17 cellular contexts compared by ENCODE assay signal in genomic region chr4:185914583-185915199, GRCh38.
DNase-seq lines count a peak whose midpoint lies in the region; ATAC-seq, FAIRE-seq and TF ChIP-seq lines count a peak whose summit lies in the region.
"Had no signal": no experiment of that assay in that cellular context is flagged by ENCODE, and none has a peak within 500 bp of the region (broad histone marks: within the 10 kb centered on the region; RNA-seq: fewer than 3 reads in every experiment).

No MANE protein-coding gene starts in this region.

- H3K79me2 ChIP-seq in GM23338 (replicated peaks; ENCODE audit: insufficient read depth) (no peaks in the 10 kb centered on the region), smooth muscle cell (ENCODE audit: low read depth) (no peaks in the 10 kb centered on the region)

- H3K27ac ChIP-seq in GM23338 (ENCODE audit: low read depth) (no peak overlapping the region), smooth muscle cell (ENCODE audit: low read depth) (peak overlapping the region; percentile 80)
- H3K27ac ChIP-seq: dorsolateral prefrontal cortex, neutrophil had no signal

- DNase-seq in GM23338 (ENCODE audit: low spot score), result no peak
- DNase-seq in foreskin melanocyte, result peak; percentile 55
- no peak for DNase-seq in smooth muscle cell (lab: John Stamatoyannopoulos, UW; ENCODE audit: unreplicated experiment)
- DNase-seq in NCI-H2081 (lab: John Stamatoyannopoulos, UW), result no peak
- no peak for DNase-seq in NCI-H1436 treated with DMSO at 0.1 percent for 48 hours (lab: John Stamatoyannopoulos, UW)
- DNase-seq: activated CD4-positive, alpha-beta T cell treated with anti-CD3 and anti-CD28 coated beads, Interleukin-2, amount 50 U/mL, for 4 hours; amniotic stem cell; C1 segment of cervical spinal cord; DMS79 treated with DMSO at 0.1 percent for 48 hours; dorsolateral prefrontal cortex; NCI-H2171; stimulated activated naive CD8-positive, alpha-beta T cell treated with anti-CD3 and anti-CD28 coated beads, Interleukin-15, amount 100 ng/mL, for 72 hours had no signal

- peaks cover 10% of the 10 kb centered on the region for H3K4me1 ChIP-seq in GM23338 (ENCODE audit: insufficient read depth)
- H3K4me1 ChIP-seq in smooth muscle cell (ENCODE audit: low read depth), result peaks cover 4% of the 10 kb centered on the region

- H3K4me2 ChIP-seq in GM23338 (no peak overlapping the region), smooth muscle cell (peak overlapping the region; percentile 19)

- TF ChIP-seq POLR2A in GM18505 (IDR thresholded peaks at IDR 0.05; ENCODE audit: borderline replicate concordance, extremely low read depth, insufficient read depth, insufficient read length), result no peak

- peaks cover 32% of the 10 kb centered on the region for H3K4me1 Mint-ChIP-seq in GM23338
- H3K4me1 Mint-ChIP-seq: stimulated activated naive CD8-positive, alpha-beta T cell treated with anti-CD3 and anti-CD28 coated beads, Interleukin-15, amount 100 ng/mL, for 72 hours had no signal

- 12% methylated on average over 11 of the region's 11 CpGs for WGBS in smooth muscle cell (ENCODE audit: low lambda C conversion rate)

- H3K36me3 ChIP-seq in GM23338 (ENCODE audit: insufficient read depth), result no peaks in the 10 kb centered on the region
- no peaks in the 10 kb centered on the region for H3K36me3 ChIP-seq in smooth muscle cell (ENCODE audit: low read depth)
- H3K36me3 ChIP-seq: neutrophil had no signal

- no peak overlapping the region for H3K27ac Mint-ChIP-seq in GM23338
- H3K27ac Mint-ChIP-seq: stimulated activated naive CD8-positive, alpha-beta T cell treated with anti-CD3 and anti-CD28 coated beads, Interleukin-15, amount 100 ng/mL, for 72 hours had no signal

- H3K36me3 Mint-ChIP-seq in GM23338 (ENCODE audit: low read depth), result no peaks in the 10 kb centered on the region

- H4K20me1 ChIP-seq in GM23338 (replicated peaks; ENCODE audit: insufficient read depth) (no peaks in the 10 kb centered on the region), smooth muscle cell (ENCODE audit: low read depth) (no peaks in the 10 kb centered on the region)

- FAIRE-seq in TTC549 (lab: Jason Lieb, UNC), result peak; percentile 99

- H3K4me3 Mint-ChIP-seq in GM23338, result no peak overlapping the region
- H3K4me3 Mint-ChIP-seq: stimulated activated naive CD8-positive, alpha-beta T cell treated with anti-CD3 and anti-CD28 coated beads, Interleukin-15, amount 100 ng/mL, for 72 hours had no signal

- no peak for ATAC-seq in GM23338
- ATAC-seq in HG02588 (IDR thresholded peaks at IDR 0.05; ENCODE audit: unreplicated experiment), result no peak
- ATAC-seq in GM18505 (IDR thresholded peaks at IDR 0.05; ENCODE audit: unreplicated experiment), result no peak
- ATAC-seq: Right ventricle myocardium inferior; stimulated activated naive CD8-positive, alpha-beta T cell treated with anti-CD3 and anti-CD28 coated beads, Interleukin-15, amount 100 ng/mL, for 72 hours had no signal

- H3K27me3 ChIP-seq in GM23338 (ENCODE audit: insufficient read depth) (no peaks in the 10 kb centered on the region), smooth muscle cell (ENCODE audit: low read depth) (peaks cover 9% of the 10 kb centered on the region)
- H3K27me3 ChIP-seq: dorsolateral prefrontal cortex, neutrophil had no signal

- H3K9me3 Mint-ChIP-seq in GM23338, result no peaks in the 10 kb centered on the region; the same call in 2 of the 3 replicates

- H3F3A ChIP-seq in GM23338 (replicated peaks; ENCODE audit: low read depth) (no peaks in the 10 kb centered on the region), smooth muscle cell (ENCODE audit: low read depth) (peaks cover 7% of the 10 kb centered on the region)

- no peaks in the 10 kb centered on the region for H3K27me3 Mint-ChIP-seq in GM23338 (ENCODE audit: insufficient read depth, low read depth, poor library complexity)
- H3K27me3 Mint-ChIP-seq: stimulated activated naive CD8-positive, alpha-beta T cell treated with anti-CD3 and anti-CD28 coated beads, Interleukin-15, amount 100 ng/mL, for 72 hours had no signal

- H3K9ac ChIP-seq in smooth muscle cell (ENCODE audit: low read depth), result peak overlapping the region; percentile 65

- H2AFZ ChIP-seq in GM23338 (peak overlapping the region; percentile 77), smooth muscle cell (ENCODE audit: low read depth) (no peak overlapping the region)

- peaks cover 3% of the 10 kb centered on the region; the same call in 1 of the 2 replicates for H3K9me2 ChIP-seq in GM23338 (ENCODE audit: insufficient read depth)

- TF ChIP-seq CTCF in GM23338 (conservative IDR thresholded peaks at IDR 0.05; ENCODE audit: low read depth in 2 of 2) (no peak), smooth muscle cell (IDR thresholded peaks at IDR 0.05; ENCODE audit: borderline replicate concordance, insufficient read depth, poor library complexity, severe bottlenecking) (no peak)

- H3K9me3 ChIP-seq in smooth muscle cell (replicated peaks; ENCODE audit: low read depth), result no peaks in the 10 kb centered on the region
- H3K9me3 ChIP-seq: neutrophil had no signal

- H3K4me3 ChIP-seq in GM23338 (no peak overlapping the region), smooth muscle cell (no peak overlapping the region)
- H3K4me3 ChIP-seq: dorsolateral prefrontal cortex had no signal

TF ChIP-seq in GM23338, 12 proteins besides CTCF, POLR2A, EP300 and RAD21 (continues in another document):
- no peak for TF ChIP-seq ZNF331 (CRISPR knock-in tag; IDR thresholded peaks at IDR 0.05; ENCODE audit: low read depth)
- TF ChIP-seq, protein P1, sequence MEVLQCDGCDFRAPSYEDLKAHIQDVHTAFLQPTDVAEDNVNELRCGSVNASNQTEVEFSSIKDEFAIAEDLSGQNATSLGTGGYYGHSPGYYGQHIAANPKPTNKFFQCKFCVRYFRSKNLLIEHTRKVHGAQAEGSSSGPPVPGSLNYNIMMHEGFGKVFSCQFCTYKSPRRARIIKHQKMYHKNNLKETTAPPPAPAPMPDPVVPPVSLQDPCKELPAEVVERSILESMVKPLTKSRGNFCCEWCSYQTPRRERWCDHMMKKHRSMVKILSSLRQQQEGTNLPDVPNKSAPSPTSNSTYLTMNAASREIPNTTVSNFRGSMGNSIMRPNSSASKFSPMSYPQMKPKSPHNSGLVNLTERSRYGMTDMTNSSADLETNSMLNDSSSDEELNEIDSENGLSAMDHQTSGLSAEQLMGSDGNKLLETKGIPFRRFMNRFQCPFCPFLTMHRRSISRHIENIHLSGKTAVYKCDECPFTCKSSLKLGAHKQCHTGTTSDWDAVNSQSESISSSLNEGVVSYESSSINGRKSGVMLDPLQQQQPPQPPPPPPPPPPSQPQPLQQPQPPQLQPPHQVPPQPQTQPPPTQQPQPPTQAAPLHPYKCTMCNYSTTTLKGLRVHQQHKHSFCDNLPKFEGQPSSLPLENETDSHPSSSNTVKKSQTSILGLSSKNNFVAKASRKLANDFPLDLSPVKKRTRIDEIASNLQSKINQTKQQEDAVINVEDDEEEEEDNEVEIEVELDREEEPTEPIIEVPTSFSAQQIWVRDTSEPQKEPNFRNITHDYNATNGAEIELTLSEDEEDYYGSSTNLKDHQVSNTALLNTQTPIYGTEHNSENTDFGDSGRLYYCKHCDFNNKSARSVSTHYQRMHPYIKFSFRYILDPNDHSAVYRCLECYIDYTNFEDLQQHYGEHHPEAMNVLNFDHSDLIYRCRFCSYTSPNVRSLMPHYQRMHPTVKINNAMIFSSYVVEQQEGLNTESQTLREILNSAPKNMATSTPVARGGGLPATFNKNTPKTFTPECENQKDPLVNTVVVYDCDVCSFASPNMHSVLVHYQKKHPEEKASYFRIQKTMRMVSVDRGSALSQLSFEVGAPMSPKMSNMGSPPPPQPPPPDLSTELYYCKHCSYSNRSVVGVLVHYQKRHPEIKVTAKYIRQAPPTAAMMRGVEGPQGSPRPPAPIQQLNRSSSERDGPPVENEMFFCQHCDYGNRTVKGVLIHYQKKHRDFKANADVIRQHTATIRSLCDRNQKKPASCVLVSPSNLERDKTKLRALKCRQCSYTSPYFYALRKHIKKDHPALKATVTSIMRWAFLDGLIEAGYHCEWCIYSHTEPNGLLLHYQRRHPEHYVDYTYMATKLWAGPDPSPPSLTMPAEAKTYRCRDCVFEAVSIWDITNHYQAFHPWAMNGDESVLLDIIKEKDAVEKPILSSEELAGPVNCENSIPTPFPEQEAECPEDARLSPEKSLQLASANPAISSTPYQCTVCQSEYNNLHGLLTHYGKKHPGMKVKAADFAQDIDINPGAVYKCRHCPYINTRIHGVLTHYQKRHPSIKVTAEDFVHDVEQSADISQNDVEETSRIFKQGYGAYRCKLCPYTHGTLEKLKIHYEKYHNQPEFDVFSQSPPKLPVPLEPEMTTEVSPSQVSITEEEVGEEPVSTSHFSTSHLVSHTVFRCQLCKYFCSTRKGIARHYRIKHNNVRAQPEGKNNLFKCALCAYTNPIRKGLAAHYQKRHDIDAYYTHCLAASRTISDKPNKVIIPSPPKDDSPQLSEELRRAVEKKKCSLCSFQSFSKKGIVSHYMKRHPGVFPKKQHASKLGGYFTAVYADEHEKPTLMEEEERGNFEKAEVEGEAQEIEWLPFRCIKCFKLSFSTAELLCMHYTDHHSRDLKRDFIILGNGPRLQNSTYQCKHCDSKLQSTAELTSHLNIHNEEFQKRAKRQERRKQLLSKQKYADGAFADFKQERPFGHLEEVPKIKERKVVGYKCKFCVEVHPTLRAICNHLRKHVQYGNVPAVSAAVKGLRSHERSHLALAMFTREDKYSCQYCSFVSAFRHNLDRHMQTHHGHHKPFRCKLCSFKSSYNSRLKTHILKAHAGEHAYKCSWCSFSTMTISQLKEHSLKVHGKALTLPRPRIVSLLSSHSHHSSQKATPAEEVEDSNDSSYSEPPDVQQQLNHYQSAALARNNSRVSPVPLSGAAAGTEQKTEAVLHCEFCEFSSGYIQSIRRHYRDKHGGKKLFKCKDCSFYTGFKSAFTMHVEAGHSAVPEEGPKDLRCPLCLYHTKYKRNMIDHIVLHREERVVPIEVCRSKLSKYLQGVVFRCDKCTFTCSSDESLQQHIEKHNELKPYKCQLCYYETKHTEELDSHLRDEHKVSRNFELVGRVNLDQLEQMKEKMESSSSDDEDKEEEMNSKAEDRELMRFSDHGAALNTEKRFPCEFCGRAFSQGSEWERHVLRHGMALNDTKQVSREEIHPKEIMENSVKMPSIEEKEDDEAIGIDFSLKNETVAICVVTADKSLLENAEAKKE (CRISPR knock-in tag; IDR thresholded peaks at IDR 0.05), result no peak
